Comparison of ENCODE assay signal across 9 cellular contexts in the genomic region with DNA sequence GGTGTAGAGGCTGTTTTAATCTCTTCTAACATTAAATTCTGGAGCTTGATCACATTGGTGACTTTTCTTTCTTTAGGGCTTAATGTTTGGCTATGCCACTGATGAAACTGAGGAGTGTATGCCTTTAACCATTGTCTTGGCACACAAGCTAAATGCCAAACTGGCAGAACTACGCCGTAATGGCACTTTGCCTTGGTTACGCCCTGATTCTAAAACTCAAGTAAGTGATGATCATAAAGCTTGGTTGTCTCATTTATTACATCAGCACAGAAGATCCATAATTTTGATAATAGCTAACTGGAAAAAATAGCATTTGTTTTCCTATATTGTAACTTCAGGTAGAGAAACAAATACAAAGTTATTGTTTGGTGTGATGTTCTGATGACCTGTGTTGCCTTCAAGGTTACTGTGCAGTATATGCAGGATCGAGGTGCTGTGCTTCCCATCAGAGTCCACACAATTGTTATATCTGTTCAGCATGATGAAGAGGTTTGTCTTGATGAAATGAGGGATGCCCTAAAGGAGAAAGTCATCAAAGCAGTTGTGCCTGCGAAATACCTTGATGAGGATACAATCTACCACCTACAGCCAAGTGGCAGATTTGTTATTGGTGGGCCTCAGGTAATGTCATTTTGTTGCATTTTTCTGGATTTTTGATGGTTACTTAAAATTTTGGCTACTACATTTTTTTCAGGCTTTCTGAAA. TPM values are rescaled to one million over a fixed set of nuclear protein-coding genes. Genes with fewer than 3 reads are reported as not detected.
DNase-seq lines count a peak whose midpoint lies in the region; ATAC-seq lines count a peak whose summit lies in the region.
"Had no signal": no experiment of that assay in that cellular context is flagged by ENCODE, and none has a peak within 500 bp of the region (broad histone marks: within the 10 kb centered on the region; RNA-seq: fewer than 3 reads in every experiment).

No MANE protein-coding gene starts in this region.

- H3K27me3 ChIP-seq in right cardiac atrium (ENCODE audit: control insufficient read depth, insufficient read depth) (no peaks in the 10 kb centered on the region), subcutaneous abdominal adipose tissue (ENCODE audit: control insufficient read depth in 5 of 5, insufficient read depth in 4 of 5, low read length in 5 of 5) (no peaks in the 10 kb centered on the region)

- no peaks in the 10 kb centered on the region for H3K9me3 ChIP-seq in right cardiac atrium (ENCODE audit: control insufficient read depth, low read length)
- H3K9me3 ChIP-seq in subcutaneous abdominal adipose tissue (ENCODE audit: control insufficient read depth in 5 of 5, low read length in 5 of 5): no peaks in the 10 kb centered on the region

- H3K4me1 Mint-ChIP-seq in activated T-cell treated with anti-CD3 and anti-CD28 coated beads, Interleukin-2, amount 50 U/mL, for 4 hours (ENCODE audit: low read depth): peaks cover 39% of the 10 kb centered on the region
- H3K4me1 Mint-ChIP-seq in activated naive CD8-positive, alpha-beta T cell (ENCODE audit: low read depth): peaks cover 46% of the 10 kb centered on the region

- 50% methylated on average over 5 of the region's 5 CpGs for WGBS in right cardiac atrium

- H3K27ac ChIP-seq in right cardiac atrium (ENCODE audit: low read length) (no peak overlapping the region), subcutaneous abdominal adipose tissue (ENCODE audit: low read depth, low read length) (peak overlapping the region; percentile 99)

- peaks cover 54% of the 10 kb centered on the region for H3K36me3 Mint-ChIP-seq in activated T-cell treated with anti-CD3 and anti-CD28 coated beads, Interleukin-2, amount 50 U/mL, for 4 hours (ENCODE audit: insufficient read depth)
- H3K36me3 Mint-ChIP-seq in activated naive CD8-positive, alpha-beta T cell: peaks cover 41% of the 10 kb centered on the region

- no peaks in the 10 kb centered on the region for H3K27me3 Mint-ChIP-seq in activated T-cell treated with anti-CD3 and anti-CD28 coated beads, Interleukin-2, amount 50 U/mL, for 4 hours (ENCODE audit: low read depth)
- H3K27me3 Mint-ChIP-seq in activated naive CD8-positive, alpha-beta T cell: no peaks in the 10 kb centered on the region
- H3K27me3 Mint-ChIP-seq: CD8-positive, alpha-beta memory T cell had no signal

- peak overlapping the region; percentile 94 for H3K4me3 Mint-ChIP-seq in activated T-cell treated with anti-CD3 and anti-CD28 coated beads, Interleukin-2, amount 50 U/mL, for 4 hours
- peak overlapping the region; percentile 98 for H3K4me3 Mint-ChIP-seq in activated naive CD8-positive, alpha-beta T cell

- peak overlapping the region; percentile 67 for H3K4me3 ChIP-seq in right cardiac atrium (ENCODE audit: low read length)
- peak overlapping the region in 4 of 5 donors; percentile 3 to 97 (median 86) for H3K4me3 ChIP-seq in subcutaneous abdominal adipose tissue (ENCODE audit: low read depth in 1 of 5, low read length in 5 of 5)

- no peak for ATAC-seq in activated T-cell treated with anti-CD3 and anti-CD28 coated beads, Interleukin-2, amount 50 U/mL, for 4 hours
- ATAC-seq in right cardiac atrium (no peak), GM21423 (IDR thresholded peaks at IDR 0.05; ENCODE audit: unreplicated experiment) (no peak)

- DNase-seq in activated T-cell treated with anti-CD3 and anti-CD28 coated beads, Interleukin-2, amount 50 U/mL, for 4 hours: no peak
- DNase-seq in activated T-cell treated with anti-CD3 and anti-CD28 coated beads for 4 hours (no peak), right cardiac atrium (no peak), globus pallidus (ENCODE audit: low spot score) (no peak), hypothalamus (lab: John Stamatoyannopoulos, UW) (no peak)
- DNase-seq: CD8-positive, alpha-beta memory T cell had no signal

- H3K4me1 ChIP-seq in right cardiac atrium (ENCODE audit: control insufficient read depth, insufficient read depth, low read length) (peaks cover 2% of the 10 kb centered on the region), subcutaneous abdominal adipose tissue (ENCODE audit: control insufficient read depth in 5 of 5, insufficient read depth in 5 of 5, low read length in 5 of 5) (peaks cover 3 to 47% (median 37%) of the 10 kb centered on the region in 5 donors)

- no peak overlapping the region for H3K9ac ChIP-seq in subcutaneous abdominal adipose tissue (ENCODE audit: low read length in 5 of 5)

- peaks cover 40 to 61% (median 44%) of the 10 kb centered on the region in 5 donors for H3K36me3 ChIP-seq in subcutaneous abdominal adipose tissue (ENCODE audit: control insufficient read depth in 5 of 5, insufficient read depth in 5 of 5, low read length in 5 of 5)

- H3K9me3 Mint-ChIP-seq in activated T-cell treated with anti-CD3 and anti-CD28 coated beads, Interleukin-2, amount 50 U/mL, for 4 hours: no peaks in the 10 kb centered on the region
- no peaks in the 10 kb centered on the region for H3K9me3 Mint-ChIP-seq in activated naive CD8-positive, alpha-beta T cell (ENCODE audit: low read depth)
- H3K9me3 Mint-ChIP-seq: CD8-positive, alpha-beta memory T cell had no signal

- intact Hi-C loops in right cardiac atrium (cut with DNase I): no loop called here

- H3K27ac Mint-ChIP-seq in activated naive CD8-positive, alpha-beta T cell: peak overlapping the region; percentile 96

RNA-seq across cellular contexts. Expression of gene MAT2A, which starts 2.9 kb away (rescaled TPM):
- 100 to 1,000 TPM; 399 to 423 (median 404) TPM for total RNA-seq in activated T-cell treated with anti-CD3 and anti-CD28 coated beads, Interleukin-2, amount 50 U/mL, for 4 hours
- 100 to 1,000 TPM; 123 to 227 (median 144) TPM for total RNA-seq in right cardiac atrium
- 76.4 TPM for polyA plus RNA-seq in right cardiac atrium

RNA-seq across cellular contexts. Expression of gene GGCX, which starts 19.4 kb away (rescaled TPM):
- total RNA-seq in activated T-cell treated with anti-CD3 and anti-CD28 coated beads, Interleukin-2, amount 50 U/mL, for 4 hours: 10 to 100 TPM; 20.8 to 24.0 (median 22.1) TPM
- total RNA-seq in right cardiac atrium: 10 to 100 TPM; 27.7 to 35.8 (median 30.8) TPM
- 17.9 TPM for polyA plus RNA-seq in right cardiac atrium

RNA-seq across cellular contexts. Expression of gene VAMP8, which starts 35.5 kb away (rescaled TPM):
- total RNA-seq in activated T-cell treated with anti-CD3 and anti-CD28 coated beads, Interleukin-2, amount 50 U/mL, for 4 hours: 10 to 100 TPM; 64.6 to 75.9 (median 71.2) TPM
- total RNA-seq in right cardiac atrium: 10 to 100 TPM; 30.3 to 38.3 (median 35.2) TPM
- polyA plus RNA-seq in right cardiac atrium: 24.9 TPM

RNA-seq across cellular contexts. Expression of gene VAMP5, which starts 42.3 kb away (rescaled TPM):
- 10 to 100 TPM in 1 of 3 donors, 1 to 10 TPM in 2; 7.3 to 12.1 (median 9.3) TPM for total RNA-seq in activated T-cell treated with anti-CD3 and anti-CD28 coated beads, Interleukin-2, amount 50 U/mL, for 4 hours
- 100 to 1,000 TPM in 1 of 4 donors, 10 to 100 TPM in 3; 79.1 to 113 (median 81.1) TPM for total RNA-seq in right cardiac atrium
- polyA plus RNA-seq in right cardiac atrium: 127 TPM

RNA-seq across cellular contexts. Expression of gene RNF181, which starts 53.6 kb away (rescaled TPM):
- 100 to 1,000 TPM in 1 of 3 donors, 10 to 100 TPM in 2; 87.8 to 108 (median 94.0) TPM for total RNA-seq in activated T-cell treated with anti-CD3 and anti-CD28 coated beads, Interleukin-2, amount 50 U/mL, for 4 hours
- 100 to 1,000 TPM in 2 of 4 donors, 10 to 100 TPM in 2; 96.1 to 111 (median 102) TPM for total RNA-seq in right cardiac atrium
- 169 TPM for polyA plus RNA-seq in right cardiac atrium
